Comparison of ENCODE assay signal across 1 cellular context in genomic region chr14:22534547-22534946, GRCh38.
TF ChIP-seq lines count a peak whose summit lies in the region.

No MANE protein-coding gene starts in this region.

TF ChIP-seq in IMR-90, 13 proteins besides CTCF, POLR2A, EP300 and RAD21:
- no peak for TF ChIP-seq SMC3 (IDR thresholded peaks at IDR 0.05; ENCODE audit: low read depth, low read length)
- no peak for TF ChIP-seq RCOR1 (IDR thresholded peaks at IDR 0.05; ENCODE audit: insufficient replicate concordance, low read length)
- TF ChIP-seq CEBPB (IDR thresholded peaks at IDR 0.05; ENCODE audit: low read depth, low read length), result no peak
- TF ChIP-seq, protein P1, sequence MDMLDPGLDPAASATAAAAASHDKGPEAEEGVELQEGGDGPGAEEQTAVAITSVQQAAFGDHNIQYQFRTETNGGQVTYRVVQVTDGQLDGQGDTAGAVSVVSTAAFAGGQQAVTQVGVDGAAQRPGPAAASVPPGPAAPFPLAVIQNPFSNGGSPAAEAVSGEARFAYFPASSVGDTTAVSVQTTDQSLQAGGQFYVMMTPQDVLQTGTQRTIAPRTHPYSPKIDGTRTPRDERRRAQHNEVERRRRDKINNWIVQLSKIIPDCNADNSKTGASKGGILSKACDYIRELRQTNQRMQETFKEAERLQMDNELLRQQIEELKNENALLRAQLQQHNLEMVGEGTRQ (IDR thresholded peaks at IDR 0.05; ENCODE audit: low read depth, low read length), result no peak
- TF ChIP-seq, protein P2, sequence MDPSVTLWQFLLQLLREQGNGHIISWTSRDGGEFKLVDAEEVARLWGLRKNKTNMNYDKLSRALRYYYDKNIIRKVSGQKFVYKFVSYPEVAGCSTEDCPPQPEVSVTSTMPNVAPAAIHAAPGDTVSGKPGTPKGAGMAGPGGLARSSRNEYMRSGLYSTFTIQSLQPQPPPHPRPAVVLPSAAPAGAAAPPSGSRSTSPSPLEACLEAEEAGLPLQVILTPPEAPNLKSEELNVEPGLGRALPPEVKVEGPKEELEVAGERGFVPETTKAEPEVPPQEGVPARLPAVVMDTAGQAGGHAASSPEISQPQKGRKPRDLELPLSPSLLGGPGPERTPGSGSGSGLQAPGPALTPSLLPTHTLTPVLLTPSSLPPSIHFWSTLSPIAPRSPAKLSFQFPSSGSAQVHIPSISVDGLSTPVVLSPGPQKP (IDR thresholded peaks at IDR 0.05; ENCODE audit: borderline replicate concordance, low read depth, low read length), result no peak
- no peak for TF ChIP-seq MAZ (IDR thresholded peaks at IDR 0.05; ENCODE audit: borderline replicate concordance, low read depth, low read length)
- TF ChIP-seq RFX5 (IDR thresholded peaks at IDR 0.05; ENCODE audit: low read depth, low read length), result no peak
- TF ChIP-seq FOS (IDR thresholded peaks at IDR 0.05; ENCODE audit: low read depth, low read length), result no peak
